ENCODE assay signal across 10 cellular contexts in the genomic region with DNA sequence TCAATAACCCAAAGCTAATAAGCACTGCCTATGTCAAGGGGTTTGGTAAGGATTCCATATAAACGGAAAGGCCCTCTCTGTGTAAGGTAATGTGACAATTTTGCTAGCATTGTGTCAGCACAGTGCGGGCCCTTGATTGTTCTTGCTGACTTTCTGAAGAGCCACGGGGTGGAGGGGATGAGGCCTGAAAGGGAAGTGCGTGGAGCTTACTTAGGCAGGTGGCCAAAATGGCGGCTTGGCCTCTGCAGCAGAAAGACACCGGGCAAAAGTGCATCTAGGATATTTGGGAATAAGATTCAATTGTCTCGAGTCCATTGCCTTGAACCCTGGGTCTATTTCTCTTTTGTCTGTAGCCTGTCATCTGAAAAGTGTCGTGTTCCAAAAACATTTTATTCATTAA.
DNase-seq lines count a peak whose midpoint lies in the region; ATAC-seq and TF ChIP-seq lines count a peak whose summit lies in the region.
"Had no signal": no experiment of that assay in that cellular context is flagged by ENCODE, and none has a peak within 500 bp of the region (broad histone marks: within the 10 kb centered on the region; RNA-seq: fewer than 3 reads in every experiment).

No MANE protein-coding gene starts in this region.

- H3K36me3 Mint-ChIP-seq in stimulated activated naive B cell treated with anti-CD40 and anti-IgM and Interleukin-4, amounts not matched to agents 10 μg/mL and 1 μg/mL and 100 μg/mL, for 72 hours, result no peaks in the 10 kb centered on the region
- H3K36me3 Mint-ChIP-seq: CD4-positive, CD25-positive, alpha-beta regulatory T cell had no signal

- no peak for DNase-seq in brain microvascular endothelial cell
- DNase-seq in stimulated activated naive B cell treated with anti-CD40 and anti-IgM and Interleukin-4, amounts not matched to agents 10 μg/mL and 1 μg/mL and 100 μg/mL, for 72 hours, result no peak
- DNase-seq in NCI-H69 (lab: John Stamatoyannopoulos, UW), result no peak
- DNase-seq: activated naive CD4-positive, alpha-beta T cell treated with Interleukin-2 at 50 U/mL for 16 hours; CD4-positive, CD25-positive, alpha-beta regulatory T cell had no signal

- peaks cover 0 to 6% of the 10 kb centered on the region in 2 donors for H3K27me3 Mint-ChIP-seq in stimulated activated naive B cell treated with anti-CD40 and anti-IgM and Interleukin-4, amounts not matched to agents 10 μg/mL and 1 μg/mL and 100 μg/mL, for 72 hours
- H3K27me3 Mint-ChIP-seq: CD4-positive, CD25-positive, alpha-beta regulatory T cell had no signal

- H3K27me3 ChIP-seq in HUES6 (ENCODE audit: control insufficient read depth, insufficient read depth, low read length) (no peaks in the 10 kb centered on the region), brain microvascular endothelial cell (replicated peaks) (no peaks in the 10 kb centered on the region), iPS-20b (ENCODE audit: insufficient read depth, low read length) (no peaks in the 10 kb centered on the region), skeletal muscle tissue (ENCODE audit: control insufficient read depth in 3 of 3, insufficient read depth in 3 of 3, low read length in 3 of 3) (no peaks in the 10 kb centered on the region)

- no peak overlapping the region for H3K4me3 Mint-ChIP-seq in stimulated activated naive B cell treated with anti-CD40 and anti-IgM and Interleukin-4, amounts not matched to agents 10 μg/mL and 1 μg/mL and 100 μg/mL, for 72 hours
- H3K4me3 Mint-ChIP-seq: CD4-positive, CD25-positive, alpha-beta regulatory T cell had no signal

- no peak for TF ChIP-seq CTCF in brain microvascular endothelial cell (IDR thresholded peaks at IDR 0.05; ENCODE audit: low read depth, low read length, missing control alignments)

- H3K4me3 ChIP-seq in HUES6 (ENCODE audit: low read depth, low read length) (peak overlapping the region; percentile 0; the same call in 1 of the 2 replicates), brain microvascular endothelial cell (ENCODE audit: low read depth, low read length) (no peak overlapping the region), iPS-20b (ENCODE audit: low read length) (peak overlapping the region; percentile 36; the same call in 1 of the 2 replicates), skeletal muscle tissue (ENCODE audit: low read length in 3 of 3) (peak overlapping the region in 1 of 3 donors; percentile 38)

- no peak for ATAC-seq in stimulated activated naive B cell treated with anti-CD40 and anti-IgM and Interleukin-4, amounts not matched to agents 10 μg/mL and 1 μg/mL and 100 μg/mL, for 72 hours (replicated peaks)
- ATAC-seq in GM18517 (IDR thresholded peaks at IDR 0.05; ENCODE audit: unreplicated experiment) (no peak), HG03108 (IDR thresholded peaks at IDR 0.05; ENCODE audit: unreplicated experiment) (no peak)

- H3K36me3 ChIP-seq in HUES6 (ENCODE audit: control insufficient read depth, insufficient read depth, low read length) (no peaks in the 10 kb centered on the region), brain microvascular endothelial cell (replicated peaks) (no peaks in the 10 kb centered on the region), iPS-20b (ENCODE audit: insufficient read depth, low read depth, low read length) (no peaks in the 10 kb centered on the region), skeletal muscle tissue (ENCODE audit: control insufficient read depth in 3 of 3, insufficient read depth in 3 of 3, low read length in 3 of 3) (no peaks in the 10 kb centered on the region)

- H3K9me3 ChIP-seq in HUES6 (ENCODE audit: control insufficient read depth, insufficient read depth, low read depth, low read length) (no peaks in the 10 kb centered on the region), iPS-20b (ENCODE audit: insufficient read depth, low read depth, low read length) (no peaks in the 10 kb centered on the region; the same call in 1 of the 2 replicates), skeletal muscle tissue (ENCODE audit: control insufficient read depth in 3 of 3, low read length in 3 of 3) (no peaks in the 10 kb centered on the region)

- H3K9me3 Mint-ChIP-seq in stimulated activated naive B cell treated with anti-CD40 and anti-IgM and Interleukin-4, amounts not matched to agents 10 μg/mL and 1 μg/mL and 100 μg/mL, for 72 hours, result peaks cover 0 to 2% of the 10 kb centered on the region in 2 donors
- H3K9me3 Mint-ChIP-seq: CD4-positive, CD25-positive, alpha-beta regulatory T cell had no signal

- H3K27ac Mint-ChIP-seq in stimulated activated naive B cell treated with anti-CD40 and anti-IgM and Interleukin-4, amounts not matched to agents 10 μg/mL and 1 μg/mL and 100 μg/mL, for 72 hours, result no peak overlapping the region
- H3K27ac Mint-ChIP-seq: CD4-positive, CD25-positive, alpha-beta regulatory T cell had no signal

- in situ Hi-C loops in brain microvascular endothelial cell (cut with HindIII; ENCODE audit: low pct_ligation_motif_present, low sequenced_read_pairs), result no loop called here

- H3K9ac ChIP-seq in HUES6 (ENCODE audit: low read length) (peak overlapping the region; percentile 29), iPS-20b (ENCODE audit: low read depth, low read length) (no peak overlapping the region), skeletal muscle tissue (ENCODE audit: low read depth in 1 of 3, low read length in 3 of 3) (peak overlapping the region in 2 of 3 donors; percentile 35)

- peaks cover 19 to 24% of the 10 kb centered on the region in 2 donors for H3K4me1 Mint-ChIP-seq in stimulated activated naive B cell treated with anti-CD40 and anti-IgM and Interleukin-4, amounts not matched to agents 10 μg/mL and 1 μg/mL and 100 μg/mL, for 72 hours
- H3K4me1 Mint-ChIP-seq: CD4-positive, CD25-positive, alpha-beta regulatory T cell had no signal

- H3K27ac ChIP-seq in HUES6 (ENCODE audit: low read depth, low read length), result peak overlapping the region; percentile 10; the same call in 1 of the 2 replicates
- peak overlapping the region; percentile 82 for H3K27ac ChIP-seq in brain microvascular endothelial cell
- H3K27ac ChIP-seq in iPS-20b (ENCODE audit: low read length), result no peak overlapping the region
- peak overlapping the region; percentile 83 for H3K27ac ChIP-seq in skeletal muscle tissue (ENCODE audit: low read depth, low read length)

- peaks cover 25% of the 10 kb centered on the region for H3K4me1 ChIP-seq in HUES6 (ENCODE audit: control insufficient read depth, insufficient read depth, low read length)
- peaks cover 17% of the 10 kb centered on the region for H3K4me1 ChIP-seq in iPS-20b (ENCODE audit: insufficient read depth, low read length)
- H3K4me1 ChIP-seq in skeletal muscle tissue (ENCODE audit: control insufficient read depth in 3 of 3, insufficient read depth in 3 of 3, low read length in 3 of 3), result peaks cover 29 to 35% (median 30%) of the 10 kb centered on the region in 3 donors
